In genomic region chr10:133493562-133493961, GRCh38 we compare ENCODE assay signal across 1 cellular context. TPM values are rescaled to one million over a fixed set of nuclear protein-coding genes. Genes with fewer than 3 reads are reported as not detected.
"Had no signal": no experiment of that assay in that cellular context is flagged by ENCODE, and none has a peak within 500 bp of the region (broad histone marks: within the 10 kb centered on the region; RNA-seq: fewer than 3 reads in every experiment).

No MANE protein-coding gene starts in this region.

RNA-seq across cellular contexts. Expression of gene CYP2E1, which starts 33.6 kb away (rescaled TPM):
- total RNA-seq: activated naive CD8-positive, alpha-beta T cell treated with anti-CD3 and anti-CD28 coated beads for 36 hours had no signal
